8 cellular contexts compared by ENCODE assay signal in the genomic region with DNA sequence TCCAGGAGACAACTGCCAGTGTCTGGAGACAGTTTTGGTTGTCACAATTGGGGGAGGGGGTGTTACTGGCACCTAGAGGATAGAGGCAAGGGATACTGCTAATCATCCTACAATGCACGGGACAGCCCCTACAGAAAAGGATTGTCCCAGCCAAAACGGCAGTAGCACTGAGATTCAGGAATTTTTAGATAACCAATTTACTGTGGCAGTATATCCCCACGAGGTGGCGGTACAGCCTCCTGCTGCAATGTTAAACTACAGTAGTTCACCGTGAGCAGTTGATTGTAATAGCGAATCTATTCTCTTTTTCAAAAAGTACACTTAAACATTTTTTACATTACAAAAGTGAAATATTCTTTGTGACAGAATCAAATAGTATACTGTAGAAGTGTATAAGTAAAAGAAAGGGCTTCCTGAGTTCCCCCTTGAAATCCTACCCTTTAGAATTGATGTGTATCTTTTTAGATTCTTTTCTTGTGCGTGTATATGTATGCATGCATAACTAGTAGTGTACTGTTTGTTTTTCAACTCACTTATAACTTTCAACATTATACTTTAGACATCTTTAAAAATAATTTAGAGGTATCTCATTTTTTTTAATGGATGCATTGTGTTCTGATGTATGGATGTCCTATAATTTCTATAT. TPM values are rescaled to one million over a fixed set of nuclear protein-coding genes. Genes with fewer than 3 reads are reported as not detected.
DNase-seq lines count a peak whose midpoint lies in the region; ATAC-seq, FAIRE-seq and TF ChIP-seq lines count a peak whose summit lies in the region.
"Not testable (repeated sequence)": the region's sequence is repeated elsewhere in the genome, so short reads cannot be mapped to it uniquely, and the experiment has no call there.

No MANE protein-coding gene starts in this region.

- H3K36me3 Mint-ChIP-seq in activated CD8-positive, alpha-beta T cell treated with anti-CD3 and anti-CD28 coated beads for 36 hours (ENCODE audit: low read depth); stimulated activated naive B cell treated with anti-CD40 and anti-IgM and Interleukin-4, amounts not matched to agents 10 μg/mL and 1 μg/mL and 100 μg/mL, for 72 hours: not testable (repeated sequence)

- not testable (repeated sequence) for H3K23ac ChIP-seq in trophoblast cell (ENCODE audit: low read length)

- H4K12ac ChIP-seq in trophoblast cell (ENCODE audit: low read depth, low read length): not testable (repeated sequence)

- peak; percentile 80 for FAIRE-seq in RCC 7860 (lab: Jason Lieb, UNC)

- H3K18ac ChIP-seq in trophoblast cell (ENCODE audit: low read length): not testable (repeated sequence)

- not testable (repeated sequence) for H4K8ac ChIP-seq in trophoblast cell (ENCODE audit: low read depth, low read length)

- not testable (repeated sequence) for H3K36me3 ChIP-seq in trophoblast cell (ENCODE audit: control insufficient read depth in 1 of 2, insufficient read depth in 2 of 2, low read length in 2 of 2)

- POLR2A ChIA-PET in activated CD8-positive, alpha-beta T cell treated with anti-CD3 and anti-CD28 coated beads for 36 hours (lab: Charles Lee): not testable (repeated sequence)

- peak; percentile 65 for ATAC-seq in activated CD8-positive, alpha-beta T cell treated with anti-CD3 and anti-CD28 coated beads for 36 hours
- peak; percentile 68 to 82 for ATAC-seq in right cardiac atrium
- ATAC-seq in stimulated activated naive B cell treated with anti-CD40 and anti-IgM and Interleukin-4, amounts not matched to agents 10 μg/mL and 1 μg/mL and 100 μg/mL, for 72 hours (replicated peaks): peak; percentile 65 to 70

- H3K79me1 ChIP-seq in trophoblast cell (ENCODE audit: low read length): not testable (repeated sequence)

- not testable (repeated sequence) for H3K4me3 ChIP-seq in right cardiac atrium (ENCODE audit: low read length); trophoblast cell (ENCODE audit: low read depth, low read length)

- not testable (repeated sequence) for H3K4ac ChIP-seq in trophoblast cell (ENCODE audit: low read depth, low read length)

- H3K27ac ChIP-seq in caudate nucleus (ENCODE audit: low read depth, low read length); right cardiac atrium (ENCODE audit: low read length); trophoblast cell (ENCODE audit: low read depth, low read length): not testable (repeated sequence)

- not testable (repeated sequence) for H3K27me3 ChIP-seq in right cardiac atrium (ENCODE audit: control insufficient read depth, insufficient read depth); trophoblast cell (ENCODE audit: insufficient read depth, low read length)

- 12% methylated on average over 7 of the region's 7 CpGs for WGBS in right cardiac atrium
- no CpG with 5 or more reads among the region's 7 CpGs for WGBS in trophoblast cell (ENCODE audit: extremely low coverage, insufficient coverage, insufficient read length)

- H3K4me2 ChIP-seq in trophoblast cell (ENCODE audit: low read length): not testable (repeated sequence)

- not testable (repeated sequence) for H3K79me2 ChIP-seq in trophoblast cell (ENCODE audit: control insufficient read depth, insufficient read depth, low read length, poor library complexity)

- H3K4me3 Mint-ChIP-seq in activated CD8-positive, alpha-beta T cell treated with anti-CD3 and anti-CD28 coated beads for 36 hours; stimulated activated naive B cell treated with anti-CD40 and anti-IgM and Interleukin-4, amounts not matched to agents 10 μg/mL and 1 μg/mL and 100 μg/mL, for 72 hours: not testable (repeated sequence)

- not testable (repeated sequence) for H3K27ac Mint-ChIP-seq in activated CD8-positive, alpha-beta T cell treated with anti-CD3 and anti-CD28 coated beads for 36 hours; stimulated activated naive B cell treated with anti-CD40 and anti-IgM and Interleukin-4, amounts not matched to agents 10 μg/mL and 1 μg/mL and 100 μg/mL, for 72 hours

- H3K9me3 Mint-ChIP-seq in activated CD8-positive, alpha-beta T cell treated with anti-CD3 and anti-CD28 coated beads for 36 hours; stimulated activated naive B cell treated with anti-CD40 and anti-IgM and Interleukin-4, amounts not matched to agents 10 μg/mL and 1 μg/mL and 100 μg/mL, for 72 hours: not testable (repeated sequence)

- not testable (repeated sequence) for H3K27me3 Mint-ChIP-seq in activated CD8-positive, alpha-beta T cell treated with anti-CD3 and anti-CD28 coated beads for 36 hours; stimulated activated naive B cell treated with anti-CD40 and anti-IgM and Interleukin-4, amounts not matched to agents 10 μg/mL and 1 μg/mL and 100 μg/mL, for 72 hours

- not testable (repeated sequence) for H3K9ac ChIP-seq in trophoblast cell (ENCODE audit: low read length)

- H3K14ac ChIP-seq in trophoblast cell (ENCODE audit: low read length): not testable (repeated sequence)

- CTCF ChIA-PET in activated CD8-positive, alpha-beta T cell treated with anti-CD3 and anti-CD28 coated beads for 36 hours (lab: Charles Lee): interaction anchor here (1.1 kb wide), 1 partner anchor 86 kb away, joined by 4 read pairs; no protein-coding TSS in a partner anchor

- not testable (repeated sequence) for H2BK12ac ChIP-seq in trophoblast cell (ENCODE audit: low read length)

- not testable (repeated sequence) for H3K9me3 ChIP-seq in right cardiac atrium (ENCODE audit: control insufficient read depth, low read length); trophoblast cell (ENCODE audit: insufficient read depth, low read depth, low read length)

- not testable (repeated sequence) for H2AK5ac ChIP-seq in trophoblast cell (ENCODE audit: low read length)

- H3K4me1 Mint-ChIP-seq in activated CD8-positive, alpha-beta T cell treated with anti-CD3 and anti-CD28 coated beads for 36 hours (ENCODE audit: low read depth); stimulated activated naive B cell treated with anti-CD40 and anti-IgM and Interleukin-4, amounts not matched to agents 10 μg/mL and 1 μg/mL and 100 μg/mL, for 72 hours: not testable (repeated sequence)

- not testable (repeated sequence) for H3K4me1 ChIP-seq in right cardiac atrium (ENCODE audit: control insufficient read depth, insufficient read depth, low read length); trophoblast cell (ENCODE audit: control insufficient read depth in 1 of 2, insufficient read depth in 2 of 2, low read length in 2 of 2)

- H2BK5ac ChIP-seq in trophoblast cell (ENCODE audit: low read depth, low read length, poor library complexity): not testable (repeated sequence)

- not testable (repeated sequence) for H2AFZ ChIP-seq in trophoblast cell (ENCODE audit: insufficient read depth, low read length, poor library complexity)

- DNase-seq in DMS 273 (lab: John Stamatoyannopoulos, UW; ENCODE audit: unreplicated experiment) (peak; percentile 65), RCC 7860 (ENCODE audit: low spot score) (peak; percentile 13), caudate nucleus (lab: John Stamatoyannopoulos, UW) (peak in 39 of 61 donors; percentile 1 to 77 (median 18)), right cardiac atrium (peak; percentile 64 to 87 (median 76)), trophoblast cell (peak; percentile 46 to 82)
- DNase-seq in activated CD8-positive, alpha-beta T cell treated with anti-CD3 and anti-CD28 coated beads for 36 hours: peak; percentile 85
- DNase-seq in stimulated activated naive B cell treated with anti-CD40 and anti-IgM and Interleukin-4, amounts not matched to agents 10 μg/mL and 1 μg/mL and 100 μg/mL, for 72 hours: peak; percentile 24

- TF ChIP-seq CTCF in LNCAP (IDR thresholded peaks at IDR 0.05): peak; percentile 37; the same call in 1 of the 2 replicates
- TF ChIP-seq CTCF in activated CD8-positive, alpha-beta T cell treated with anti-CD3 and anti-CD28 coated beads for 36 hours (IDR thresholded peaks at IDR 0.05): peak; percentile 70

- intact Hi-C loops in activated CD8-positive, alpha-beta T cell treated with anti-CD3 and anti-CD28 coated beads for 36 hours (cut with micrococcal nuclease); right cardiac atrium (cut with DNase I): not testable (repeated sequence)

- H4K91ac ChIP-seq in trophoblast cell (ENCODE audit: low read depth, low read length): not testable (repeated sequence)

- not testable (repeated sequence) for H2BK120ac ChIP-seq in trophoblast cell (ENCODE audit: insufficient read depth, low read length, poor library complexity)

RNA-seq across cellular contexts. Expression of gene FOXO3B, which starts 30.4 kb away (rescaled TPM):
- total RNA-seq in activated CD8-positive, alpha-beta T cell treated with anti-CD3 and anti-CD28 coated beads for 36 hours: 1 to 10 TPM; 7.2 to 7.5 TPM
- total RNA-seq in right cardiac atrium: 1 to 10 TPM; 1.6 to 2.5 (median 2.0) TPM
- 0.59 TPM for polyA plus RNA-seq in right cardiac atrium
- 5.0 and 5.3 TPM in 2 replicates for polyA plus RNA-seq in trophoblast cell (2013)

RNA-seq across cellular contexts. Expression of gene FBXW10, which starts 31.4 kb away (rescaled TPM):
- total RNA-seq in activated CD8-positive, alpha-beta T cell treated with anti-CD3 and anti-CD28 coated beads for 36 hours: not detected
- total RNA-seq in right cardiac atrium: under 1 TPM; 0.14 to 0.26 (median 0.17) TPM
- 0.11 TPM for polyA plus RNA-seq in right cardiac atrium
- 0.03 and 0.04 TPM in 2 replicates for polyA plus RNA-seq in trophoblast cell (2013)

Comparison
In these comparisons a context has a peak if more than half of its experiments do, and no peak if none do; other contexts are left out.
1. DNase-seq: peak in every context shown above with its lines; median percentile 85 in activated CD8-positive, alpha-beta T cell treated with anti-CD3 and anti-CD28 coated beads for 36 hours; 76 in right cardiac atrium; 65 in DMS 273; 64 in trophoblast cell; 24 in stimulated activated naive B cell treated with anti-CD40 and anti-IgM and Interleukin-4, amounts not matched to agents 10 μg/mL and 1 μg/mL and 100 μg/mL, for 72 hours; 18 in caudate nucleus; 13 in RCC 7860.